Comparison of ENCODE assay signal across 23 cellular contexts in the genomic region with DNA sequence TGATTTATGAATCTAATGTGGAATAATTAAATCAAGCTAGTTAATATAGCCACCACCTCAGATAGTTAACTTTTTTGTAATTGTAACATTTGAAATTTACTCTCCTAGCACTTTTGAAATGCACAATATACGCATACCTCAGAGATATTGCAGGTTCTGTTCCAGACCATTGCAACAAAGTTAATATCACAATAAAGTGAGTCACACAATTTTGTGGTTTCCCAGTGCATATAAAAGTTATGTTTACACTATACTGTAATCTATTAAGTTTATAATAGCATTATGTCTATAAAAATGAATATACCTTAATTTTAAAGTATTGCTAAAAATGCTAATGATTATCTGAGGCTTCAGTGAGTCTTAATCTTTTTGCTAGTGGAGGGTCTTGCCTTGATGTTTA.
A peak's percentile ranks its signal among the peaks of the same experiment; 100 is the strongest.
DNase-seq lines count a peak whose midpoint lies in the region; ATAC-seq and TF ChIP-seq lines count a peak whose summit lies in the region.
"Had no signal": no experiment of that assay in that cellular context is flagged by ENCODE, and none has a peak within 500 bp of the region (broad histone marks: within the 10 kb centered on the region; RNA-seq: fewer than 3 reads in every experiment).

No MANE protein-coding gene starts in this region.

- H3K27ac ChIP-seq in RWPE2 (ENCODE audit: poor library complexity, severe bottlenecking) (peak overlapping the region; percentile 86), epithelial cell of prostate (peak overlapping the region; percentile 74), right atrium auricular region (no peak overlapping the region)
- H3K27ac ChIP-seq: BLaER1, uterus, WERI-Rb-1 had no signal

- DNase-seq in GM04504 (ENCODE audit: low read depth), result peak; percentile 40
- DNase-seq in RWPE2 (ENCODE audit: low spot score), result no peak
- peak; percentile 10 for DNase-seq in epithelial cell of prostate (ENCODE audit: low read depth, low spot score)
- DNase-seq in renal cortical epithelial cell (ENCODE audit: low read depth), result peak; percentile 33
- no peak for DNase-seq in right atrium auricular region (ENCODE audit: low spot score)
- DNase-seq in kidney glomerular epithelial cell (lab: John Stamatoyannopoulos, UW), result no peak
- DNase-seq: activated CD4-positive, alpha-beta T cell treated with anti-CD3 and anti-CD28 coated beads, Interleukin-2, amount 50 U/mL, for 4 hours; activated naive CD4-positive, alpha-beta T cell; activated T-cell treated with anti-CD3 and anti-CD28 coated beads for 4 hours; MV-4-11; NCI-H2029 treated with DMSO at 0.1 percent for 48 hours; NCI-H510A treated with DMSO at 0.1 percent for 48 hours; posterior cingulate gyrus; SHP77; small intestine; stimulated activated CD4-positive, alpha-beta T cell treated with anti-CD3 and anti-CD28 coated beads, Interleukin-4, amount 100 ng/mL, for 4 hours; substantia nigra; T-helper 17 cell; uterus; WERI-Rb-1 had no signal

- TF ChIP-seq CTCF in RWPE2 (IDR thresholded peaks at IDR 0.05; ENCODE audit: poor library complexity, severe bottlenecking) (no peak), right atrium auricular region (IDR thresholded peaks at IDR 0.05) (no peak)

- H3K4me3 ChIP-seq in RWPE2 (ENCODE audit: severe bottlenecking) (no peak overlapping the region), right atrium auricular region (no peak overlapping the region)
- H3K4me3 ChIP-seq: BLaER1, uterus had no signal

- H3K36me3 ChIP-seq in RWPE2 (ENCODE audit: low read depth), result no peaks in the 10 kb centered on the region
- no peaks in the 10 kb centered on the region for H3K36me3 ChIP-seq in right atrium auricular region
- H3K36me3 ChIP-seq: BLaER1, uterus, WERI-Rb-1 had no signal

- H3K27me3 ChIP-seq in RWPE2 (ENCODE audit: insufficient read depth, poor library complexity, severe bottlenecking) (no peaks in the 10 kb centered on the region), right atrium auricular region (no peaks in the 10 kb centered on the region)
- H3K27me3 ChIP-seq: BLaER1, uterus had no signal

- ATAC-seq in RWPE2 (ENCODE audit: low read depth) (peak; percentile 71), HG03196 (IDR thresholded peaks at IDR 0.05; ENCODE audit: unreplicated experiment) (no peak)
- ATAC-seq: HepG2, T-helper 17 cell had no signal

- H3K9me3 ChIP-seq in RWPE2 (ENCODE audit: severe bottlenecking) (peaks cover 3% of the 10 kb centered on the region), right atrium auricular region (no peaks in the 10 kb centered on the region)
- H3K9me3 ChIP-seq: uterus had no signal

- peaks cover 30% of the 10 kb centered on the region for H3K4me1 ChIP-seq in RWPE2 (ENCODE audit: insufficient read depth, poor library complexity, severe bottlenecking)
- no peaks in the 10 kb centered on the region for H3K4me1 ChIP-seq in right atrium auricular region
- H3K4me1 ChIP-seq: uterus had no signal

Comparison
In these comparisons a context has a peak if more than half of its experiments do, and no peak if none do; other contexts are left out.
1. DNase-seq: peak in GM04504 (single experiment), epithelial cell of prostate (single experiment) and renal cortical epithelial cell (single experiment); none in RWPE2 (single experiment), right atrium auricular region (single experiment) and kidney glomerular epithelial cell (single experiment).
2. H3K27ac ChIP-seq: peak in RWPE2 (single experiment) and epithelial cell of prostate (single experiment); none in right atrium auricular region (0 of 2).